Comparison of ENCODE assay signal across 23 cellular contexts in genomic region chr3:189300345-189300744, GRCh38.
"Had no signal": no experiment of that assay in that cellular context is flagged by ENCODE, and none has a peak within 500 bp of the region (broad histone marks: within the 10 kb centered on the region; RNA-seq: fewer than 3 reads in every experiment).

No MANE protein-coding gene starts in this region.

- DNase-seq: activated CD4-positive, alpha-beta memory T cell treated with anti-CD3 and anti-CD28 coated beads for 36 hours; activated CD4-positive, alpha-beta T cell treated with anti-CD3 and anti-CD28 coated beads for 48 hours; activated CD4-positive, CD25-positive, alpha-beta regulatory T cell treated with anti-CD3 and anti-CD28 coated beads, Interleukin-2, amount 50 U/mL, for 72 hours; activated CD8-positive, alpha-beta memory T cell treated with anti-CD3 and anti-CD28 coated beads for 24 hours; activated gamma-delta T cell treated with Interleukin-2 at 50 U/mL for 16 hours; activated naive CD4-positive, alpha-beta T cell treated with anti-CD3 and anti-CD28 coated beads, Interleukin-2, amount 10 ng/mL, durations not matched to agents 7 days and 5 days; activated T-cell treated with anti-CD3 and anti-CD28 coated beads for 4 hours; activated T-cell treated with anti-CD3 and anti-CD28 coated beads, Interleukin-2, amount 50 U/mL, for 48 hours; aorta; caudate nucleus; Karpas-422; MM.1S; NCI-H1105; NCI-H1436; NCI-H1694 treated with DMSO at 0.1 percent for 48 hours; NCI-H2029 treated with DMSO at 0.1 percent for 48 hours; NCI-H510A treated with DMSO at 0.1 percent for 48 hours; SIG-M5; T-helper 9 cell had no signal

- H3K36me3 ChIP-seq: breast epithelium had no signal

- H3K27ac Mint-ChIP-seq: activated CD4-positive, alpha-beta memory T cell treated with anti-CD3 and anti-CD28 coated beads for 36 hours; activated T-helper 17 cell treated with anti-CD3 and anti-CD28 coated beads, Interleukin-2, amount 50 U/mL, for 72 hours; WTC11 had no signal

- H3K27me3 Mint-ChIP-seq: activated naive CD4-positive, alpha-beta T cell treated with anti-CD3 and anti-CD28 coated beads, Interleukin-2, amount 10 ng/mL, durations not matched to agents 7 days and 5 days; activated T-helper 17 cell treated with anti-CD3 and anti-CD28 coated beads, Interleukin-2, amount 50 U/mL, for 72 hours had no signal

- ATAC-seq: activated T-helper 17 cell treated with anti-CD3 and anti-CD28 coated beads, Interleukin-2, amount 50 U/mL, for 72 hours; K562; WTC11 had no signal

- H3K4me1 ChIP-seq: breast epithelium had no signal

- H3K36me3 Mint-ChIP-seq: WTC11 had no signal

- H3K9me3 ChIP-seq: breast epithelium had no signal

- H3K4me3 ChIP-seq: breast epithelium, K562 had no signal

- H3K27me3 ChIP-seq: breast epithelium had no signal

- H3K9me3 Mint-ChIP-seq: activated CD4-positive, alpha-beta memory T cell treated with anti-CD3 and anti-CD28 coated beads for 36 hours; activated naive CD4-positive, alpha-beta T cell treated with anti-CD3 and anti-CD28 coated beads, Interleukin-2, amount 10 ng/mL, durations not matched to agents 7 days and 5 days; WTC11 had no signal

- H3K4me3 Mint-ChIP-seq: activated CD4-positive, alpha-beta memory T cell treated with anti-CD3 and anti-CD28 coated beads for 36 hours; activated naive CD4-positive, alpha-beta T cell treated with anti-CD3 and anti-CD28 coated beads, Interleukin-2, amount 10 ng/mL, durations not matched to agents 7 days and 5 days; activated T-helper 17 cell treated with anti-CD3 and anti-CD28 coated beads, Interleukin-2, amount 50 U/mL, for 72 hours; WTC11 had no signal
